In genomic region chr9:134186471-134187109, GRCh38 we compare ENCODE assay signal across 1 cellular context.
TF ChIP-seq lines count a peak whose summit lies in the region.

No MANE protein-coding gene starts in this region.

TF ChIP-seq in K562, 482 proteins besides CTCF, POLR2A, EP300 and RAD21:
- peak; percentile 57; the same call in 1 of the 2 replicates for TF ChIP-seq CC2D1A (IDR thresholded peaks at IDR 0.05)
- TF ChIP-seq BRF2 (IDR thresholded peaks at IDR 0.05; ENCODE audit: borderline replicate concordance, insufficient read depth, insufficient read length) = no peak
- no peak for TF ChIP-seq POLR3A (IDR thresholded peaks at IDR 0.05; ENCODE audit: borderline replicate concordance, extremely low read depth, insufficient read depth, insufficient read length)
- TF ChIP-seq NFIC (IDR thresholded peaks at IDR 0.05) = 0 out of 2 replicates have a peak, but pooled peaks have one; percentile 30
- no peak for TF ChIP-seq PRMT5 (CRISPR knock-in tag; IDR thresholded peaks at IDR 0.05)
- peak; percentile 64; the same call in 1 of the 2 replicates for TF ChIP-seq ZBTB5 (IDR thresholded peaks at IDR 0.05)
- 0 out of 2 replicates have a peak, but pooled peaks have one; percentile 9 for TF ChIP-seq PHF8 (IDR thresholded peaks at IDR 0.05; ENCODE audit: borderline replicate concordance, low read length)
- TF ChIP-seq RFX7 (CRISPR knock-in tag; IDR thresholded peaks at IDR 0.05) = no peak
- no peak for TF ChIP-seq ZNF175 (CRISPR knock-in tag; IDR thresholded peaks at IDR 0.05; ENCODE audit: low read depth)
- no peak for TF ChIP-seq ZKSCAN1 (IDR thresholded peaks at IDR 0.05; ENCODE audit: low read depth, low read length)
- no peak for TF ChIP-seq HIVEP1 (CRISPR knock-in tag; IDR thresholded peaks at IDR 0.05)
- TF ChIP-seq SRSF3 (IDR thresholded peaks at IDR 0.05; ENCODE audit: insufficient read depth, low read length) = no peak
- TF ChIP-seq SETDB1 (IDR thresholded peaks at IDR 0.05; ENCODE audit: low read length) = no peak
- TF ChIP-seq NFIX (CRISPR knock-in tag; IDR thresholded peaks at IDR 0.05; ENCODE audit: low read depth) = no peak
- TF ChIP-seq TBP (optimal IDR thresholded peaks at IDR 0.05; ENCODE audit: low read depth, low read length) = no peak
- TF ChIP-seq CBFA2T2 (conservative IDR thresholded peaks at IDR 0.05) = no peak
- TF ChIP-seq ZBTB34 (CRISPR knock-in tag; IDR thresholded peaks at IDR 0.05) = no peak
- peak; percentile 36 for TF ChIP-seq PRDM10 (IDR thresholded peaks at IDR 0.05; ENCODE audit: partially characterized antibody)
- TF ChIP-seq DEAF1 (CRISPR knock-in tag; IDR thresholded peaks at IDR 0.05) = no peak
- TF ChIP-seq CXXC5 (CRISPR knock-in tag; IDR thresholded peaks at IDR 0.05) = peak; percentile 39; the same call in 1 of the 2 replicates
